Comparison of ENCODE assay signal across 8 cellular contexts in the genomic region with DNA sequence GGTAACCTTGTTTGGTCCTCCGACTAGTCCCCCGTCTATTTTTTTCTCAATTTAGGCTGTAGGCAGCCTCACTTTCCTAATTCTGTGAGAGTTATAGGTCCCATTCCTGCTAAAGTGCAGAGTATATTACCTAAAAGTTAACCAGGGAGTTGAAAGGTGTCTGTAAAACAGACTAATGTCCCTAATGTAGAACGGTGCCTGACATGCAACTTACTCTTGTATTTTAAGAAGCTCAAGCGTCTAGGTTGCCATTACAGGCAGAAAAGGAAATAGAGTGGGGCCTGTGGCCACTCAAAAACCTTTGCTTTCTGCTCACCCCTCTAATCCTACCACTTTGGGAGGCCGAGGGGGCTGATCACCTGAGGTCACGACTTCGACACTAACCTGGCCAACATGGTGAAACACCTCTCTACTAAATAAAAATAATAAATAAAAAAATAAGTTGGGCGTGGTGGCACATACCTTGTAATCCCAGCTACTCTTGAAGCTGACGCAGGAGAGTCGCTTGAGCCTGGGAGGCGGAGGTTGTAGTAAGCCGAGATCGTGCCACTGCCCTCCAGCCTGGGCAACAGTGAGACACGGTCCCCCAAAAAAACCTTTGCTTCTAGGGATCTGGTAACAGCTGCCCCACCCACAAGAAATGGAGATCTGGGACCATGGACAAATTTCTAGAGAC. TPM values are rescaled to one million over a fixed set of nuclear protein-coding genes. Genes with fewer than 3 reads are reported as not detected.
A peak's percentile ranks its signal among the peaks of the same experiment; 100 is the strongest.
DNase-seq lines count a peak whose midpoint lies in the region; ATAC-seq and TF ChIP-seq lines count a peak whose summit lies in the region.

No MANE protein-coding gene starts in this region.

- H3K4me1 ChIP-seq in cardiac muscle cell (ENCODE audit: low read depth) (peaks cover 7% of the 10 kb centered on the region), Panc1 (ENCODE audit: control insufficient read depth, insufficient read depth, low read length) (peaks cover 24% of the 10 kb centered on the region)

- H3K36me3 Mint-ChIP-seq in mesothelial cell of epicardium, result peaks cover 2% of the 10 kb centered on the region

- peak overlapping the region; percentile 89 for H3K4me3 Mint-ChIP-seq in mesothelial cell of epicardium

- DNase-seq in cardiac muscle cell (ENCODE audit: low read depth in 1 of 2, low spot score in 1 of 2) (peak; percentile 15 to 38), left ventricle myocardium superior (no peak), Panc1 (ENCODE audit: low read depth, low spot score) (no peak), caudate nucleus (lab: John Stamatoyannopoulos, UW) (peak in 3 of 61 donors; percentile 7 to 33 (median 31)), mesothelial cell of epicardium (ENCODE audit: low spot score in 2 of 2, unreplicated experiment in 2 of 2) (no peak), HuH-7.5 (ENCODE audit: low spot score) (no peak), GM20000 (ENCODE audit: low spot score) (no peak)

- in situ Hi-C loops in Panc1 (cut with HindIII; ENCODE audit: low pct_unique_long_range_greater_than_20kb, low sequenced_read_pairs), result no loop called here

- H3K36me3 ChIP-seq in cardiac muscle cell (peaks cover 11% of the 10 kb centered on the region), Panc1 (ENCODE audit: control insufficient read depth, insufficient read depth, low read length) (peaks cover 27% of the 10 kb centered on the region)

- intact Hi-C loops in left ventricle myocardium superior (cut with micrococcal nuclease), result no loop called here
- intact Hi-C loops in Panc1 (cut with micrococcal nuclease; ENCODE audit: unreplicated experiment), result loop anchor here (5.0 kb wide), 1 partner anchor 1687 kb away; a partner anchor contains a TSS

- H3K4me3 ChIP-seq in cardiac muscle cell (peak overlapping the region; percentile 67), Panc1 (ENCODE audit: low read depth in 2 of 2, low read length in 2 of 2) (peak overlapping the region; percentile 82 to 100)

- no peaks in the 10 kb centered on the region for H3K9me3 ChIP-seq in cardiac muscle cell (ENCODE audit: low read depth)
- no peaks in the 10 kb centered on the region for H3K9me3 ChIP-seq in Panc1 (ENCODE audit: control insufficient read depth, insufficient read depth, low read depth, low read length)

- CTCF ChIA-PET in Panc1 (lab: Charles Lee), result no interaction called here

- no TSS peak for BruUV-seq in Panc1 (replicated peaks; lab: Mats Ljungman, UMichigan)

- H3K9me3 Mint-ChIP-seq in mesothelial cell of epicardium, result no peaks in the 10 kb centered on the region

- peak overlapping the region; percentile 97 for H3K27ac Mint-ChIP-seq in mesothelial cell of epicardium

- POLR2A ChIA-PET in Panc1 (lab: Charles Lee), result interaction anchor here (1.3 to 7.2 kb wide), 6 partner anchors 8 to 103 kb away, joined by 5 to 88 read pairs (median 6); a partner anchor contains a TSS

- ATAC-seq in left ventricle myocardium superior, result no peak
- no peak for ATAC-seq in Panc1
- no peak for ATAC-seq in HG02884 (IDR thresholded peaks at IDR 0.05; ENCODE audit: unreplicated experiment)

- H3K27me3 Mint-ChIP-seq in mesothelial cell of epicardium (ENCODE audit: low read depth), result no peaks in the 10 kb centered on the region

- H3K27me3 ChIP-seq in cardiac muscle cell (no peaks in the 10 kb centered on the region), Panc1 (ENCODE audit: control insufficient read depth, insufficient read depth, low read length) (no peaks in the 10 kb centered on the region)

- peaks cover 24% of the 10 kb centered on the region for H3K4me1 Mint-ChIP-seq in mesothelial cell of epicardium

- no peak for TF ChIP-seq CTCF in cardiac muscle cell (IDR thresholded peaks at IDR 0.05; ENCODE audit: low read depth, low read length)
- no peak for TF ChIP-seq CTCF in Panc1 (IDR thresholded peaks at IDR 0.05)
- TF ChIP-seq CTCF in mesothelial cell of epicardium (IDR thresholded peaks at IDR 0.05; ENCODE audit: unreplicated experiment), result no peak
- TF ChIP-seq CTCF in GM20000 (IDR thresholded peaks at IDR 0.05; ENCODE audit: extremely low read depth, missing control alignments), result no peak

- H3K27ac ChIP-seq in cardiac muscle cell (peak overlapping the region; percentile 89), Panc1 (ENCODE audit: low read length) (peak overlapping the region; percentile 94), caudate nucleus (ENCODE audit: low read depth, low read length) (peak overlapping the region; percentile 89)

RNA-seq across cellular contexts. Expression of gene HFE, which starts 37.9 kb away (rescaled TPM):
- total RNA-seq in cardiac muscle cell (0.66 and 0.99 TPM in 2 replicates), left ventricle myocardium superior (4.5 TPM), Panc1 (2021; ENCODE audit: unreplicated experiment) (12.1 TPM), mesothelial cell of epicardium (7.0 to 8.3 TPM (median 8.3 TPM) in 3 replicates)
- polyA plus RNA-seq in cardiac muscle cell, result 0.28 and 1.3 TPM in 2 replicates
- 17.7 TPM for polyA plus RNA-seq in Panc1 (2012; ENCODE audit: insufficient read length)

Comparison
In these comparisons a context has a peak if more than half of its experiments do, and no peak if none do; other contexts are left out.
1. DNase-seq: peak in cardiac muscle cell (2 of 2); none in left ventricle myocardium superior (single experiment), Panc1 (single experiment), mesothelial cell of epicardium (0 of 2), HuH-7.5 (single experiment) and GM20000 (single experiment).
2. Peak in every context shown above with its lines, with median percentiles within 50 percentile points of each other: H3K27ac ChIP-seq.